1 cellular context compared by ENCODE assay signal in genomic region chrX:38636949-38637819, GRCh38.
TF ChIP-seq lines count a peak whose summit lies in the region.

No MANE protein-coding gene starts in this region.

TF ChIP-seq in HepG2, 621 proteins besides CTCF, POLR2A, EP300 and RAD21 (continued from another document and continues in another):
- TF ChIP-seq ZXDC (CRISPR knock-in tag; IDR thresholded peaks at IDR 0.05), result no peak
- TF ChIP-seq NR3C1 (CRISPR knock-in tag; IDR thresholded peaks at IDR 0.05), result no peak
- TF ChIP-seq KAT8 (CRISPR knock-in tag; IDR thresholded peaks at IDR 0.05), result 0 out of 2 replicates have a peak, but pooled peaks have one; percentile 16
- TF ChIP-seq ZBTB46 (CRISPR knock-in tag; IDR thresholded peaks at IDR 0.05; ENCODE audit: borderline replicate concordance), result no peak
- no peak for TF ChIP-seq TMF1 (CRISPR knock-in tag; IDR thresholded peaks at IDR 0.05; ENCODE audit: low read depth)
- no peak for TF ChIP-seq RBM39 (IDR thresholded peaks at IDR 0.05; ENCODE audit: low read depth, low read length, poor library complexity, severe bottlenecking)
- TF ChIP-seq HNF4A (CRISPR knock-in tag; IDR thresholded peaks at IDR 0.05), result peak; percentile 47
- TF ChIP-seq SP1 (IDR thresholded peaks at IDR 0.05), result no peak
- no peak for TF ChIP-seq SP1 (CRISPR knock-in tag; IDR thresholded peaks at IDR 0.05)
- TF ChIP-seq ZNF724P (CRISPR knock-in tag; IDR thresholded peaks at IDR 0.05; ENCODE audit: borderline replicate concordance), result no peak
- TF ChIP-seq E2F5 (CRISPR knock-in tag; conservative IDR thresholded peaks at IDR 0.05), result no peak
- no peak for TF ChIP-seq MBD4 (IDR thresholded peaks at IDR 0.05; ENCODE audit: borderline replicate concordance, low read length)
- no peak for TF ChIP-seq ZNF367 (CRISPR knock-in tag; IDR thresholded peaks at IDR 0.05; ENCODE audit: borderline replicate concordance)
- TF ChIP-seq PAXIP1 (CRISPR knock-in tag; conservative IDR thresholded peaks at IDR 0.05), result peak; percentile 83
- no peak for TF ChIP-seq ZNF770 (CRISPR knock-in tag; IDR thresholded peaks at IDR 0.05)
- TF ChIP-seq UBTF (CRISPR knock-in tag; IDR thresholded peaks at IDR 0.05), result no peak
- TF ChIP-seq PPARG (CRISPR knock-in tag; conservative IDR thresholded peaks at IDR 0.05), result 0 out of 2 replicates have a peak, but pooled peaks have one; percentile 24
- TF ChIP-seq DMTF1 (CRISPR knock-in tag; IDR thresholded peaks at IDR 0.05), result no peak
- TF ChIP-seq RBM22 (optimal IDR thresholded peaks at IDR 0.05; ENCODE audit: low read length), result no peak
- TF ChIP-seq YEATS4 (CRISPR knock-in tag; IDR thresholded peaks at IDR 0.05; ENCODE audit: borderline replicate concordance), result no peak
- TF ChIP-seq ZNF777 (CRISPR knock-in tag; IDR thresholded peaks at IDR 0.05), result no peak
- TF ChIP-seq CREB1 (IDR thresholded peaks at IDR 0.05), result no peak
- TF ChIP-seq CREB1 (CRISPR knock-in tag; IDR thresholded peaks at IDR 0.05), result no peak
- no peak for TF ChIP-seq ZBTB49 (CRISPR knock-in tag; IDR thresholded peaks at IDR 0.05; ENCODE audit: borderline replicate concordance)
- TF ChIP-seq KDM6A (CRISPR knock-in tag; IDR thresholded peaks at IDR 0.05; ENCODE audit: low read depth), result no peak
- no peak for TF ChIP-seq CC2D1A (CRISPR knock-in tag; IDR thresholded peaks at IDR 0.05)
- TF ChIP-seq REST (IDR thresholded peaks at IDR 0.05; ENCODE audit: borderline replicate concordance in 1 of 2, low read depth in 1 of 2, low read length in 2 of 2), result no peak
- TF ChIP-seq ZNF510 (CRISPR knock-in tag; IDR thresholded peaks at IDR 0.05; ENCODE audit: low read depth), result no peak
- TF ChIP-seq SOX13 (IDR thresholded peaks at IDR 0.05), result no peak
- TF ChIP-seq SOX13 (CRISPR knock-in tag; conservative IDR thresholded peaks at IDR 0.05 in 1 of 2, IDR thresholded peaks at IDR 0.05 in 1 of 2), result peak in 1 of 2 experiments; percentile 59; a peak in 1 of 4 replicates
- peak; percentile 66; the same call in 1 of the 2 replicates for TF ChIP-seq FOXO1 (CRISPR knock-in tag; IDR thresholded peaks at IDR 0.05)
- no peak for TF ChIP-seq ZNF431 (CRISPR knock-in tag; IDR thresholded peaks at IDR 0.05; ENCODE audit: borderline replicate concordance, low read depth)
